Comparison of ENCODE assay signal across 26 cellular contexts in the genomic region with DNA sequence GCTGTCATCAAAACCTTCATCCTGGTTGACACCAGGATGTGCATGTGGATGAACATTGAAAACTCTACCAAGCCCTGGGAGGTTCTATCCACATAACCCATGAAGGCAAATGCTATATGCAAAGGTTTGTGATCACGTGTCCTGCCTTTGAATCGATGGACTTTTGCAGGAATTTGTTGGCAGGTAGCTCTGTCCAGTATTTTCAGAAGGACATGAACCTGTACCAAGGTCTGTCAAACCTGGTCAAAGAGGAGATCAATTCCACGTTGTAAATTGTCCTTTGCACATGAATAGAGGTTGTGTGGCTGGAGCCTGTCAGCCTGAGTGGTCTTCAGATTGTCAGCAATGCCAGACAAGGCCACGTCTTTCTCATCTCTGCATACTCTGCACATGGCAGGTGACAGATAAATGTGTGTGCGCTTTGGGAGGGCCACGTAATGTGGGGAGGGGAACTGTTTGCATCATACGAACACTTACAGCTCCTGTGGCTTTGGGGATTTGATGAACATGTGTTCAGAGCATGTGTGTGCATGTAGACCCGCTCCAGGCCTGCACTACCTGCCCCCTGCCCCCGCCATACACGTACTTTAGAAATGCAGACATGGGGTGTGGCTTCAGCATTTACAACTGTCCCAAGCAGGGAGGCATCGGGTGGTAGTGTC.
"Had no signal": no experiment of that assay in that cellular context is flagged by ENCODE, and none has a peak within 500 bp of the region (broad histone marks: within the 10 kb centered on the region; RNA-seq: fewer than 3 reads in every experiment).

No MANE protein-coding gene starts in this region.

- H3K27ac ChIP-seq: brain microvascular endothelial cell, coronary artery, dorsolateral prefrontal cortex had no signal

- H3K27me3 ChIP-seq: brain microvascular endothelial cell had no signal

- H3K36me3 ChIP-seq: brain microvascular endothelial cell had no signal

- ATAC-seq: activated CD4-positive, alpha-beta T cell treated with anti-CD3 and anti-CD28 coated beads for 36 hours; activated T-helper 17 cell treated with anti-CD3 and anti-CD28 coated beads, Interleukin-2, amount 50 U/mL, for 72 hours; esophagus mucosa had no signal

- H3K4me3 ChIP-seq: coronary artery, dorsolateral prefrontal cortex had no signal

- DNase-seq: activated CD4-positive, alpha-beta memory T cell treated with anti-CD3 and anti-CD28 coated beads, Interleukin-2, amount 10 ng/mL, durations not matched to agents 7 days and 5 days; activated CD4-positive, alpha-beta T cell treated with anti-CD3 and anti-CD28 coated beads, Interleukin-2, amount 10 ng/mL, durations not matched to agents 24 days and 14 days; activated CD4-positive, CD25-positive, alpha-beta regulatory T cell treated with anti-CD3 and anti-CD28 coated beads, Interleukin-2, amount 50 U/mL, for 72 hours; activated CD8-positive, alpha-beta memory T cell treated with anti-CD3 and anti-CD28 coated beads, Interleukin-2, amount 50 U/mL, for 48 hours; activated effector memory CD4-positive, alpha-beta T cell treated with Interleukin-2 at 50 U/mL for 16 hours; activated gamma-delta T cell treated with Interleukin-2 at 50 U/mL for 16 hours; activated naive CD4-positive, alpha-beta T cell treated with anti-CD3 and anti-CD28 coated beads, Interleukin-2, amount 50 U/mL, for 16 hours; activated naive CD4-positive, alpha-beta T cell treated with Interleukin-2 at 50 U/mL for 16 hours; activated T-cell treated with anti-CD3 and anti-CD28 coated beads for 4 hours; activated T-cell treated with anti-CD3 and anti-CD28 coated beads, Interleukin-2, amount 50 U/mL, for 24 hours; amniotic stem cell; anterior cingulate cortex; brain microvascular endothelial cell; dorsolateral prefrontal cortex; effector memory CD4-positive, alpha-beta T cell; endodermal cell; foreskin fibroblast; glutamatergic neuron; T-helper 2 cell had no signal

- FAIRE-seq: astrocyte, bronchial epithelial cell, frontal cortex had no signal
